ENCODE assay signal across 8 cellular contexts in the genomic region with DNA sequence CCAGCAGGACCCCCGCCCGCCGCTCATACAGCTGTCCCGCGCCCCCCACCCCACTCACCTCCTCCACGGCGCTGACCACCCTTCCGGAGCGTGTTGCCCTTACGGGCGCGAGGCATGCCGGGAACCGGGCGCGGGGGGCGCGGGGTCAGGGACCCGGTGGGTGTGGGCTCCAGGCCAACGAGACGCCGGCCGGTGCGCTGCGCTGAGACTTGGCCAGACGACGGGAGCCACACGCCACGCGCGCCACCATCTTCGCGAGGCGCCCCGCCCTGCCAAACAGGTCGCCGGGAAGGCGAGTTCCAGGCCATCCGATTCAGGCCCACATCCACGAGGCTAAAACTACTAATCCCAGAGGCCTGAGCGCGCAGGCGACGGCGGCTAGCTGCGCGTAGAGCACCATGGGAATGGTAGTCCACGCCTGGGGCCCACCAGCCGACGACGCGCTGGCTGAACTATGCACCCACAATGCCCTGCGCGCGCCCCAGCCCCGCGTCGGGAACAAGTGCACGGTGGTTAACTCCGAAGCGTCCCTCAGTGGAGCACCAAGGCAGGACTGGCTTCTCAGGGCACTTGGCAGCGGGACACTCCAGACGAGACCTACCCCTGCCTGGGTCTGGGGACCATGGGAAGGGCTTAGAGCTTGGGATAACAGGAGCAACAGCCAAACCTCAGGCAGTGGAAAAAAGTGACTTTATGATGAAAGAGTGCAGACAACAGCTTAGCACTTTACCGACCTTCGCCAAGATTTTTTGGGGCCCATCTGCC. TPM values are rescaled to one million over a fixed set of nuclear protein-coding genes. Genes with fewer than 3 reads are reported as not detected.
DNase-seq lines count a peak whose midpoint lies in the region; ATAC-seq, FAIRE-seq and TF ChIP-seq lines count a peak whose summit lies in the region.

A gene with protein sequence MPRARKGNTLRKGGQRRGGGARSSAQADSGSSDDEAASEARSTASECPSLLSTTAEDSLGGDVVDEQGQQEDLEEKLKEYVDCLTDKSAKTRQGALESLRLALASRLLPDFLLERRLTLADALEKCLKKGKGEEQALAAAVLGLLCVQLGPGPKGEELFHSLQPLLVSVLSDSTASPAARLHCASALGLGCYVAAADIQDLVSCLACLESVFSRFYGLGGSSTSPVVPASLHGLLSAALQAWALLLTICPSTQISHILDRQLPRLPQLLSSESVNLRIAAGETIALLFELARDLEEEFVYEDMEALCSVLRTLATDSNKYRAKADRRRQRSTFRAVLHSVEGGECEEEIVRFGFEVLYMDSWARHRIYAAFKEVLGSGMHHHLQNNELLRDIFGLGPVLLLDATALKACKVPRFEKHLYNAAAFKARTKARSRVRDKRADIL (minus strand): TSS at position 271 of the 765 bp plus-strand sequence. CDS start 155 bp downstream, at position 116.

- FAIRE-seq in pancreas (lab: Jason Lieb, UNC): peak; percentile 96

- 0 to 1% methylated on average over 54 to 65 of the region's 65 CpGs for WGBS in pancreas, 2 donors

- H3K27ac ChIP-seq in pancreas: peak within 1 kb of the TSS; percentile 95 to 98 (median 96)
- H3K27ac ChIP-seq in tibial artery: peak within 1 kb of the TSS; percentile 92 to 96

- H3K27me3 ChIP-seq in pancreas (no peaks in the 10 kb centered on the region), tibial artery (no peaks in the 10 kb centered on the region)

- ATAC-seq in HG02759 (IDR thresholded peaks at IDR 0.05; ENCODE audit: unreplicated experiment): peak; percentile 94
- ATAC-seq in Right ventricle myocardium inferior: peak; percentile 97
- ATAC-seq in pancreas: peak; percentile 89 to 94 (median 90)

- TF ChIP-seq CTCF in GM12864 (IDR thresholded peaks at IDR 0.05; ENCODE audit: low read depth, low read length, missing control alignments): no peak
- TF ChIP-seq CTCF in pancreas (IDR thresholded peaks at IDR 0.05): no peak
- no peak for TF ChIP-seq CTCF in tibial artery (IDR thresholded peaks at IDR 0.05)

- peak; percentile 93 for DNase-seq in GM12864 (ENCODE audit: low read depth)
- peak; percentile 89 to 95 (median 92) for DNase-seq in NCI-H1417 (lab: John Stamatoyannopoulos, UW)
- DNase-seq in SW 1271 (lab: John Stamatoyannopoulos, UW): peak; percentile 74 to 92
- DNase-seq in activated naive CD8-positive, alpha-beta T cell treated with anti-CD3 and anti-CD28 coated beads, Interleukin-2, amount 50 U/mL, for 16 hours (ENCODE audit: low read depth, low spot score): peak; percentile 89
- peak; percentile 100 for DNase-seq in Right ventricle myocardium inferior (ENCODE audit: missing footprints)
- DNase-seq in pancreas: peak; percentile 95 to 99 (median 98)
- DNase-seq in tibial artery: peak; percentile 98 to 99

- H3K9me3 ChIP-seq in pancreas: no peaks in the 10 kb centered on the region
- H3K9me3 ChIP-seq in tibial artery: no peaks in the 10 kb centered on the region

- intact Hi-C loops in Right ventricle myocardium inferior (cut with DNase I): no loop called here
- intact Hi-C loops in pancreas (cut with DNase I): no loop called here
- intact Hi-C loops in tibial artery (cut with DNase I; ENCODE audit: low total_unique reads): no loop called here

- H3K4me1 ChIP-seq in pancreas: peaks cover 9 to 13% (median 10%) of the 10 kb centered on the region in 3 donors
- peaks cover 0 to 25% (median 21%) of the 10 kb centered on the region in 4 donors for H3K4me1 ChIP-seq in tibial artery

- H3K4me3 ChIP-seq in GM12864 (ENCODE audit: low read depth, low read length) (peak within 1 kb of the TSS; percentile 91), pancreas (peak within 1 kb of the TSS; percentile 78 to 99 (median 96)), tibial artery (peak within 1 kb of the TSS; percentile 91 to 100)

- H3K36me3 ChIP-seq in pancreas (peaks cover 0 to 27% (median 17%) of the 10 kb centered on the region in 3 donors), tibial artery (peaks cover 18 to 41% (median 31%) of the 10 kb centered on the region in 3 donors)

RNA-seq across cellular contexts. Expression of the gene that starts here (rescaled TPM):
- total RNA-seq in Right ventricle myocardium inferior: 69.4 TPM
- 10 to 100 TPM; 47.1 to 81.6 (median 55.1) TPM for total RNA-seq in pancreas
- polyA plus RNA-seq in pancreas: 100 to 1,000 TPM; 101 to 117 TPM

Comparison
In these comparisons a context has a peak if more than half of its experiments do, and no peak if none do; other contexts are left out.
1. Peak in every context shown above with its lines: DNase-seq, ATAC-seq, H3K4me3 ChIP-seq and H3K27ac ChIP-seq.